ENCODE assay signal across 2 cellular contexts in the genomic region with DNA sequence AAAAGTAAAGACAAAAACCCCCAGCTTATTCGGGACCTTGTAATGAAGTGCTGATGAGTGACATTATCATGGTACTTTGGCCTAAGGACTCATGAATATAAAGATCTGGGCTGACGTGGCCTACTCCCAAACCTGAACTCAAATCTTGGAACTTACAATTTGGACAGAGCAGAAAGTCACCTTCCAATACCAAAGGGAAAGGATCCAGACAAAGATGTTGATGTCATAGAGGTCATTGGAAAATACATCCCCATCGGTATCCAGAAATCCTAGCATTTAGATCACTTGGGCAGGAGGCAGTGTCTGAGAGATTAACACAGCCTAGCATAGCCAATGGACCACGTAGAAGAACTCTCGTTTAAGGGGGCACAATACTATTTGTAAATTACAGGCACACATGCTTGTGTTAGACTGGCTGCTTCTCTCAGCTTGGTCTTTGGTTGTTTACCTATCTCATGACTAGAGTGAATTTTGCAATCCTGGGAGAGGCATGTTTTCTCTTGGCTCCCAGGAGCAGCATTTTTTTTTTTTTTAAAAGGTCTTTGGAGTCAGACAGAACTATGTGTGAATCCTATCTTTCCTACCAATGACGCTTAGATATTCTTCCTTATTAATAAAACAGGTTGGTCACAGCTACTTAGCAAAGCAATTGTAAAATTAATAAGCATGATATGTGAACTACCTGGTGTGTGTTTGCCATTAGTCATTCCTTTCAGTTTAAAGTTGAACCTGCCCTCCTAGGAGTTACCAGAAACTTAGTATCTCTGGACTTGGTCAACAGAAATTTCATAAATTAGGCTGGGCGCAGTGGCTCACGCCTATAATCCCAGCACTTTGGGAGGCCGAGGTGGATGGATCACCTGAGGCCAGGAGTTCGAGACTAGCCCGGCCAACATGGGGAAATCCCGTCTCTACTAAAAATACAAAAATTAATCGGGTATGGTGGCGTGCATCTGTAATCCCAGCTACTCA.
TF ChIP-seq lines count a peak whose summit lies in the region.

No MANE protein-coding gene starts in this region.

TF ChIP-seq in H1, 55 proteins besides CTCF, POLR2A, EP300 and RAD21:
- TF ChIP-seq, protein P1, sequence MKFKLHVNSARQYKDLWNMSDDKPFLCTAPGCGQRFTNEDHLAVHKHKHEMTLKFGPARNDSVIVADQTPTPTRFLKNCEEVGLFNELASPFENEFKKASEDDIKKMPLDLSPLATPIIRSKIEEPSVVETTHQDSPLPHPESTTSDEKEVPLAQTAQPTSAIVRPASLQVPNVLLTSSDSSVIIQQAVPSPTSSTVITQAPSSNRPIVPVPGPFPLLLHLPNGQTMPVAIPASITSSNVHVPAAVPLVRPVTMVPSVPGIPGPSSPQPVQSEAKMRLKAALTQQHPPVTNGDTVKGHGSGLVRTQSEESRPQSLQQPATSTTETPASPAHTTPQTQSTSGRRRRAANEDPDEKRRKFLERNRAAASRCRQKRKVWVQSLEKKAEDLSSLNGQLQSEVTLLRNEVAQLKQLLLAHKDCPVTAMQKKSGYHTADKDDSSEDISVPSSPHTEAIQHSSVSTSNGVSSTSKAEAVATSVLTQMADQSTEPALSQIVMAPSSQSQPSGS (IDR thresholded peaks at IDR 0.05; ENCODE audit: low read length) = no peak
- no peak for TF ChIP-seq KDM5A (IDR thresholded peaks at IDR 0.05; ENCODE audit: low read length)
- no peak for TF ChIP-seq JUND (IDR thresholded peaks at IDR 0.05; ENCODE audit: low read length)
- no peak for TF ChIP-seq CEBPB (IDR thresholded peaks at IDR 0.05; ENCODE audit: low read depth, low read length)
- no peak for TF ChIP-seq TAF7 (optimal IDR thresholded peaks at IDR 0.05; ENCODE audit: borderline replicate concordance, low read depth, low read length)

TF ChIP-seq in HepG2, 621 proteins besides CTCF, POLR2A, EP300 and RAD21 (continues in another document):
- TF ChIP-seq ZNF747 (CRISPR knock-in tag; IDR thresholded peaks at IDR 0.05; ENCODE audit: borderline replicate concordance) (no peak), HOXA3 (CRISPR knock-in tag; IDR thresholded peaks at IDR 0.05) (no peak), YEATS4 (CRISPR knock-in tag; IDR thresholded peaks at IDR 0.05; ENCODE audit: borderline replicate concordance) (no peak), DMAP1 (CRISPR knock-in tag; IDR thresholded peaks at IDR 0.05) (no peak), RXRA (CRISPR knock-in tag; IDR thresholded peaks at IDR 0.05) (no peak), KLF6 (CRISPR knock-in tag; IDR thresholded peaks at IDR 0.05) (no peak), TMF1 (CRISPR knock-in tag; IDR thresholded peaks at IDR 0.05; ENCODE audit: low read depth) (no peak), GLMP (CRISPR knock-in tag; IDR thresholded peaks at IDR 0.05; ENCODE audit: borderline replicate concordance) (no peak), ZNF576 (CRISPR knock-in tag; IDR thresholded peaks at IDR 0.05) (no peak), ZNF460 (CRISPR knock-in tag; IDR thresholded peaks at IDR 0.05; ENCODE audit: borderline replicate concordance) (no peak), ATF3 (CRISPR knock-in tag; IDR thresholded peaks at IDR 0.05) (no peak), NR2F6 (IDR thresholded peaks at IDR 0.05) (peak; percentile 43), NR2F6 (CRISPR knock-in tag; IDR thresholded peaks at IDR 0.05) (0 out of 2 replicates have a peak, but pooled peaks have one; percentile 47), HMG20A (CRISPR knock-in tag; IDR thresholded peaks at IDR 0.05; ENCODE audit: borderline replicate concordance) (peak; percentile 49; the same call in 1 of the 2 replicates), GPBP1L1 (CRISPR knock-in tag; IDR thresholded peaks at IDR 0.05) (no peak), POLR2G (IDR thresholded peaks at IDR 0.05; ENCODE audit: low read depth, low read length) (no peak), CAMTA2 (CRISPR knock-in tag; IDR thresholded peaks at IDR 0.05; ENCODE audit: borderline replicate concordance) (no peak), PRDM10 (CRISPR knock-in tag; IDR thresholded peaks at IDR 0.05; ENCODE audit: low read depth) (no peak), SCMH1 (CRISPR knock-in tag; IDR thresholded peaks at IDR 0.05; ENCODE audit: borderline replicate concordance) (no peak), SMAD9 (CRISPR knock-in tag; IDR thresholded peaks at IDR 0.05) (no peak), MAFF (IDR thresholded peaks at IDR 0.05; ENCODE audit: low read depth, low read length) (no peak), ZSCAN22 (CRISPR knock-in tag; IDR thresholded peaks at IDR 0.05) (no peak)
- TF ChIP-seq, protein P2, sequence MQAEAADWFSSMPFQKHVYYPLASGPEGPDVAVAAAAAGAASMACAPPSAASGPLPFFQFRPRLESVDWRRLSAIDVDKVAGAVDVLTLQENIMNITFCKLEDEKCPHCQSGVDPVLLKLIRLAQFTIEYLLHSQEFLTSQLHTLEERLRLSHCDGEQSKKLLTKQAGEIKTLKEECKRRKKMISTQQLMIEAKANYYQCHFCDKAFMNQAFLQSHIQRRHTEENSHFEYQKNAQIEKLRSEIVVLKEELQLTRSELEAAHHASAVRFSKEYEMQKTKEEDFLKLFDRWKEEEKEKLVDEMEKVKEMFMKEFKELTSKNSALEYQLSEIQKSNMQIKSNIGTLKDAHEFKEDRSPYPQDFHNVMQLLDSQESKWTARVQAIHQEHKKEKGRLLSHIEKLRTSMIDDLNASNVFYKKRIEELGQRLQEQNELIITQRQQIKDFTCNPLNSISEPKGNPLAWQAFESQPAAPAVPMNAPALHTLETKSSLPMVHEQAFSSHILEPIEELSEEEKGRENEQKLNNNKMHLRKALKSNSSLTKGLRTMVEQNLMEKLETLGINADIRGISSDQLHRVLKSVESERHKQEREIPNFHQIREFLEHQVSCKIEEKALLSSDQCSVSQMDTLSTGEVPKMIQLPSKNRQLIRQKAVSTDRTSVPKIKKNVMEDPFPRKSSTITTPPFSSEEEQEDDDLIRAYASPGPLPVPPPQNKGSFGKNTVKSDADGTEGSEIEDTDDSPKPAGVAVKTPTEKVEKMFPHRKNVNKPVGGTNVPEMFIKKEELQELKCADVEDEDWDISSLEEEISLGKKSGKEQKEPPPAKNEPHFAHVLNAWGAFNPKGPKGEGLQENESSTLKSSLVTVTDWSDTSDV (CRISPR knock-in tag; IDR thresholded peaks at IDR 0.05) = no peak
- TF ChIP-seq, protein P3, sequence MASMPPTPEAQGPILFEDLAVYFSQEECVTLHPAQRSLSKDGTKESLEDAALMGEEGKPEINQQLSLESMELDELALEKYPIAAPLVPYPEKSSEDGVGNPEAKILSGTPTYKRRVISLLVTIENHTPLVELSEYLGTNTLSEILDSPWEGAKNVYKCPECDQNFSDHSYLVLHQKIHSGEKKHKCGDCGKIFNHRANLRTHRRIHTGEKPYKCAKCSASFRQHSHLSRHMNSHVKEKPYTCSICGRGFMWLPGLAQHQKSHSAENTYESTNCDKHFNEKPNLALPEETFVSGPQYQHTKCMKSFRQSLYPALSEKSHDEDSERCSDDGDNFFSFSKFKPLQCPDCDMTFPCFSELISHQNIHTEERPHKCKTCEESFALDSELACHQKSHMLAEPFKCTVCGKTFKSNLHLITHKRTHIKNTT (CRISPR knock-in tag; IDR thresholded peaks at IDR 0.05) = no peak
- TF ChIP-seq, protein P4, sequence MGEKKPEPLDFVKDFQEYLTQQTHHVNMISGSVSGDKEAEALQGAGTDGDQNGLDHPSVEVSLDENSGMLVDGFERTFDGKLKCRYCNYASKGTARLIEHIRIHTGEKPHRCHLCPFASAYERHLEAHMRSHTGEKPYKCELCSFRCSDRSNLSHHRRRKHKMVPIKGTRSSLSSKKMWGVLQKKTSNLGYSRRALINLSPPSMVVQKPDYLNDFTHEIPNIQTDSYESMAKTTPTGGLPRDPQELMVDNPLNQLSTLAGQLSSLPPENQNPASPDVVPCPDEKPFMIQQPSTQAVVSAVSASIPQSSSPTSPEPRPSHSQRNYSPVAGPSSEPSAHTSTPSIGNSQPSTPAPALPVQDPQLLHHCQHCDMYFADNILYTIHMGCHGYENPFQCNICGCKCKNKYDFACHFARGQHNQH (CRISPR knock-in tag; IDR thresholded peaks at IDR 0.05) = no peak; the same call in 1 of the 2 replicates
- TF ChIP-seq, protein P5, sequence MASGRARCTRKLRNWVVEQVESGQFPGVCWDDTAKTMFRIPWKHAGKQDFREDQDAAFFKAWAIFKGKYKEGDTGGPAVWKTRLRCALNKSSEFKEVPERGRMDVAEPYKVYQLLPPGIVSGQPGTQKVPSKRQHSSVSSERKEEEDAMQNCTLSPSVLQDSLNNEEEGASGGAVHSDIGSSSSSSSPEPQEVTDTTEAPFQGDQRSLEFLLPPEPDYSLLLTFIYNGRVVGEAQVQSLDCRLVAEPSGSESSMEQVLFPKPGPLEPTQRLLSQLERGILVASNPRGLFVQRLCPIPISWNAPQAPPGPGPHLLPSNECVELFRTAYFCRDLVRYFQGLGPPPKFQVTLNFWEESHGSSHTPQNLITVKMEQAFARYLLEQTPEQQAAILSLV (CRISPR knock-in tag; IDR thresholded peaks at IDR 0.05; ENCODE audit: borderline replicate concordance) = no peak
